1 cellular context compared by ENCODE assay signal in genomic region chr4:104940927-104941326, GRCh38.
TF ChIP-seq lines count a peak whose summit lies in the region.

No MANE protein-coding gene starts in this region.

TF ChIP-seq in SK-N-SH treated with all-trans-retinoic acid at 6 μM for 48 hours, 23 proteins besides CTCF, POLR2A, EP300 and RAD21 (continued from another document):
- TF ChIP-seq PATZ1 (CRISPR knock-in tag; IDR thresholded peaks at IDR 0.05; ENCODE audit: borderline replicate concordance) (no peak), PPARA (CRISPR knock-in tag; IDR thresholded peaks at IDR 0.05; ENCODE audit: borderline replicate concordance) (no peak)
